20 cellular contexts compared by ENCODE assay signal in genomic region chr1:85359874-85360708, GRCh38.
DNase-seq lines count a peak whose midpoint lies in the region; ATAC-seq and TF ChIP-seq lines count a peak whose summit lies in the region.
"Had no signal": no experiment of that assay in that cellular context is flagged by ENCODE, and none has a peak within 500 bp of the region (broad histone marks: within the 10 kb centered on the region; RNA-seq: fewer than 3 reads in every experiment).

No MANE protein-coding gene starts in this region.

- TF ChIP-seq CTCF in nephron (IDR thresholded peaks at IDR 0.05; ENCODE audit: unreplicated experiment in 3 of 3) (no peak), right lobe of liver (IDR thresholded peaks at IDR 0.05) (no peak)

- H3K79me2 ChIP-seq in ACC112 (ENCODE audit: control insufficient read depth, insufficient read depth, low read length, unreplicated experiment) = peaks cover 46% of the 10 kb centered on the region

- H3K27ac ChIP-seq in ACC112 (ENCODE audit: low read depth, low read length) (peak overlapping the region; percentile 81), right lobe of liver (no peak overlapping the region)
- H3K27ac ChIP-seq: KMS-11, PC-9 had no signal

- intact Hi-C loops in right lobe of liver (cut with DNase I) = no loop called here

- TF ChIP-seq POLR2A in right lobe of liver (IDR thresholded peaks at IDR 0.05) = no peak

- no peaks in the 10 kb centered on the region for H3K9me3 Mint-ChIP-seq in nephron
- H3K9me3 Mint-ChIP-seq: neural crest cell; stimulated activated naive CD8-positive, alpha-beta T cell treated with anti-CD3 and anti-CD28 coated beads, Interleukin-15, amount 100 ng/mL, for 72 hours had no signal

- peak overlapping the region; percentile 46 for H3K4me3 ChIP-seq in ACC112 (ENCODE audit: low read depth, low read length)
- H3K4me3 ChIP-seq in right lobe of liver = no peak overlapping the region
- H3K4me3 ChIP-seq: PC-9, skin epidermis had no signal

- DNase-seq in LoVo (ENCODE audit: low spot score) = peak; percentile 15
- DNase-seq in dedifferentiated amniotic fluid mesenchymal stem cell (ENCODE audit: extremely low spot score) = peak; percentile 30
- no peak for DNase-seq in SIG-M5 treated with dmso at 0.1 percent for 504 hours (lab: John Stamatoyannopoulos, UW; ENCODE audit: unreplicated experiment)
- DNase-seq in right lobe of liver = no peak
- no peak for DNase-seq in NCI-H526 (lab: John Stamatoyannopoulos, UW)
- DNase-seq: activated CD8-positive, alpha-beta memory T cell treated with anti-CD3 and anti-CD28 coated beads, Interleukin-2, amount 50 U/mL, for 4 hours; activated naive CD4-positive, alpha-beta T cell treated with Interleukin-2 at 50 U/mL for 16 hours; central memory CD4-positive, alpha-beta T cell; NCI-H1694; NCI-H510A; PC-9; stimulated activated naive CD8-positive, alpha-beta T cell treated with anti-CD3 and anti-CD28 coated beads, Interleukin-15, amount 100 ng/mL, for 72 hours; T-helper 17 cell had no signal

- H3K9me3 ChIP-seq in right lobe of liver = no peaks in the 10 kb centered on the region

- H3K4me1 ChIP-seq in ACC112 (ENCODE audit: control insufficient read depth, insufficient read depth, low read length, unreplicated experiment) = peaks cover 47% of the 10 kb centered on the region
- H3K4me1 ChIP-seq in right lobe of liver = peaks cover 0 to 41% (median 0%) of the 10 kb centered on the region in 4 donors

- WGBS in right lobe of liver (ENCODE audit: insufficient coverage, low coverage, low lambda C conversion rate, missing lambda C conversion rate) = 46% methylated on average over 1 of the region's 1 CpG

- peaks cover 39% of the 10 kb centered on the region for H3K4me1 Mint-ChIP-seq in nephron
- H3K4me1 Mint-ChIP-seq: stimulated activated naive CD8-positive, alpha-beta T cell treated with anti-CD3 and anti-CD28 coated beads, Interleukin-15, amount 100 ng/mL, for 72 hours had no signal

- no peaks in the 10 kb centered on the region for H3K36me3 Mint-ChIP-seq in nephron (ENCODE audit: low read depth)

- ATAC-seq in right lobe of liver (no peak), HG03159 (IDR thresholded peaks at IDR 0.05; ENCODE audit: unreplicated experiment) (no peak)
- ATAC-seq: activated CD4-positive, CD25-positive, alpha-beta regulatory T cell treated with anti-CD3 and anti-CD28 coated beads, Interleukin-2, amount 50 U/mL, for 24 hours; stimulated activated naive CD8-positive, alpha-beta T cell treated with anti-CD3 and anti-CD28 coated beads, Interleukin-15, amount 100 ng/mL, for 72 hours; T-helper 17 cell had no signal

- peak overlapping the region; percentile 43 to 86 (median 60) for H3K27ac Mint-ChIP-seq in nephron
- H3K27ac Mint-ChIP-seq: stimulated activated naive CD8-positive, alpha-beta T cell treated with anti-CD3 and anti-CD28 coated beads, Interleukin-15, amount 100 ng/mL, for 72 hours; T-helper 17 cell had no signal

- H2AFZ ChIP-seq in ACC112 (ENCODE audit: low read length, unreplicated experiment) = no peak overlapping the region
- H2AFZ ChIP-seq: PC-9 had no signal

- no peaks in the 10 kb centered on the region for H3K27me3 Mint-ChIP-seq in nephron (ENCODE audit: low read depth)
- H3K27me3 Mint-ChIP-seq: stimulated activated naive CD8-positive, alpha-beta T cell treated with anti-CD3 and anti-CD28 coated beads, Interleukin-15, amount 100 ng/mL, for 72 hours; T-helper 17 cell had no signal

- H3K36me3 ChIP-seq in ACC112 (ENCODE audit: insufficient read depth, low read length) = no peaks in the 10 kb centered on the region; the same call in 1 of the 2 replicates
- H3K36me3 ChIP-seq in right lobe of liver = no peaks in the 10 kb centered on the region

- no peak overlapping the region for H3K4me3 Mint-ChIP-seq in nephron
- H3K4me3 Mint-ChIP-seq: neural crest cell; stimulated activated naive CD8-positive, alpha-beta T cell treated with anti-CD3 and anti-CD28 coated beads, Interleukin-15, amount 100 ng/mL, for 72 hours; T-helper 17 cell had no signal

- H3K27me3 ChIP-seq in ACC112 (ENCODE audit: insufficient read depth, low read length) = no peaks in the 10 kb centered on the region
- no peaks in the 10 kb centered on the region for H3K27me3 ChIP-seq in right lobe of liver

Comparison
In these comparisons a context has a peak if more than half of its experiments do, and no peak if none do; other contexts are left out.
1. DNase-seq: peak in LoVo (single experiment) and dedifferentiated amniotic fluid mesenchymal stem cell (single experiment); none in SIG-M5 treated with dmso at 0.1 percent for 504 hours (single experiment), right lobe of liver (0 of 3) and NCI-H526 (0 of 2).